1 cellular context compared by ENCODE assay signal in genomic region chr10:86918022-86918471, GRCh38.
TF ChIP-seq lines count a peak whose summit lies in the region.

No MANE protein-coding gene starts in this region.

TF ChIP-seq in GM23338, 12 proteins besides CTCF, POLR2A, EP300 and RAD21:
- TF ChIP-seq, protein P1, sequence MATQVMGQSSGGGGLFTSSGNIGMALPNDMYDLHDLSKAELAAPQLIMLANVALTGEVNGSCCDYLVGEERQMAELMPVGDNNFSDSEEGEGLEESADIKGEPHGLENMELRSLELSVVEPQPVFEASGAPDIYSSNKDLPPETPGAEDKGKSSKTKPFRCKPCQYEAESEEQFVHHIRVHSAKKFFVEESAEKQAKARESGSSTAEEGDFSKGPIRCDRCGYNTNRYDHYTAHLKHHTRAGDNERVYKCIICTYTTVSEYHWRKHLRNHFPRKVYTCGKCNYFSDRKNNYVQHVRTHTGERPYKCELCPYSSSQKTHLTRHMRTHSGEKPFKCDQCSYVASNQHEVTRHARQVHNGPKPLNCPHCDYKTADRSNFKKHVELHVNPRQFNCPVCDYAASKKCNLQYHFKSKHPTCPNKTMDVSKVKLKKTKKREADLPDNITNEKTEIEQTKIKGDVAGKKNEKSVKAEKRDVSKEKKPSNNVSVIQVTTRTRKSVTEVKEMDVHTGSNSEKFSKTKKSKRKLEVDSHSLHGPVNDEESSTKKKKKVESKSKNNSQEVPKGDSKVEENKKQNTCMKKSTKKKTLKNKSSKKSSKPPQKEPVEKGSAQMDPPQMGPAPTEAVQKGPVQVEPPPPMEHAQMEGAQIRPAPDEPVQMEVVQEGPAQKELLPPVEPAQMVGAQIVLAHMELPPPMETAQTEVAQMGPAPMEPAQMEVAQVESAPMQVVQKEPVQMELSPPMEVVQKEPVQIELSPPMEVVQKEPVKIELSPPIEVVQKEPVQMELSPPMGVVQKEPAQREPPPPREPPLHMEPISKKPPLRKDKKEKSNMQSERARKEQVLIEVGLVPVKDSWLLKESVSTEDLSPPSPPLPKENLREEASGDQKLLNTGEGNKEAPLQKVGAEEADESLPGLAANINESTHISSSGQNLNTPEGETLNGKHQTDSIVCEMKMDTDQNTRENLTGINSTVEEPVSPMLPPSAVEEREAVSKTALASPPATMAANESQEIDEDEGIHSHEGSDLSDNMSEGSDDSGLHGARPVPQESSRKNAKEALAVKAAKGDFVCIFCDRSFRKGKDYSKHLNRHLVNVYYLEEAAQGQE (IDR thresholded peaks at IDR 0.05; ENCODE audit: unreplicated experiment), result no peak
- TF ChIP-seq POLR2AphosphoS5 (IDR thresholded peaks at IDR 0.05; ENCODE audit: low read depth) (no peak), ZNF331 (CRISPR knock-in tag; IDR thresholded peaks at IDR 0.05; ENCODE audit: low read depth) (no peak)
